Comparison of ENCODE assay signal across 8 cellular contexts in genomic region chrX:101550362-101550761, GRCh38. TPM values are rescaled to one million over a fixed set of nuclear protein-coding genes. Genes with fewer than 3 reads are reported as not detected.
DNase-seq lines count a peak whose midpoint lies in the region; ATAC-seq and TF ChIP-seq lines count a peak whose summit lies in the region.

TSS of gene ARMCX1 (plus strand) at chrX:101550547. CDS start at chrX:101552931, 2,384 bp downstream.

- peak; percentile 80 for ATAC-seq in RWPE2 (ENCODE audit: low read depth)
- ATAC-seq in GM21576 (IDR thresholded peaks at IDR 0.05; ENCODE audit: unreplicated experiment) = no peak

- DNase-seq in A172 (ENCODE audit: low spot score) (peak; percentile 27), GOT3 (lab: John Stamatoyannopoulos, UW) (peak; percentile 8), RWPE2 (ENCODE audit: low spot score) (no peak), cerebellum (ENCODE audit: low spot score) (peak; percentile 79), renal cortical epithelial cell (ENCODE audit: low read depth) (peak; percentile 14), NCI-H2029 treated with DMSO at 0.1 percent for 48 hours (lab: John Stamatoyannopoulos, UW) (no peak)

- H3K27ac ChIP-seq in RWPE2 (ENCODE audit: poor library complexity, severe bottlenecking) (peak within 1 kb of the TSS; percentile 20), iPS-20b (ENCODE audit: low read length) (peak within 1 kb of the TSS; percentile 47)

- H3K36me3 ChIP-seq in RWPE2 (ENCODE audit: low read depth) = no peaks in the 10 kb centered on the region
- H3K36me3 ChIP-seq in iPS-20b (ENCODE audit: insufficient read depth, low read depth, low read length) = peaks cover 9% of the 10 kb centered on the region; the same call in 1 of the 2 replicates

- H3K9ac ChIP-seq in iPS-20b (ENCODE audit: low read depth, low read length) = peak within 1 kb of the TSS; percentile 88

- no peak for TF ChIP-seq CTCF in RWPE2 (IDR thresholded peaks at IDR 0.05; ENCODE audit: poor library complexity, severe bottlenecking)

- H3K27me3 ChIP-seq in RWPE2 (ENCODE audit: insufficient read depth, poor library complexity, severe bottlenecking) (no peaks in the 10 kb centered on the region), iPS-20b (ENCODE audit: insufficient read depth, low read length) (no peaks in the 10 kb centered on the region)

- H3K4me1 ChIP-seq in RWPE2 (ENCODE audit: insufficient read depth, poor library complexity, severe bottlenecking) (no peaks in the 10 kb centered on the region), iPS-20b (ENCODE audit: insufficient read depth, low read length) (no peaks in the 10 kb centered on the region)

- H3K4me3 ChIP-seq in RWPE2 (ENCODE audit: severe bottlenecking) (peak within 1 kb of the TSS; percentile 34), iPS-20b (ENCODE audit: low read length) (peak within 1 kb of the TSS; percentile 81)

- H3K9me3 ChIP-seq in RWPE2 (ENCODE audit: severe bottlenecking) (no peaks in the 10 kb centered on the region), iPS-20b (ENCODE audit: insufficient read depth, low read depth, low read length) (no peaks in the 10 kb centered on the region)

RNA-seq across cellular contexts. Expression of gene ARMCX1, which starts in this region (rescaled TPM):
- total RNA-seq in A172 (2014; rRNA removed; shearing (Covaris generic)) = 8.0 and 11.2 TPM in 2 replicates
- total RNA-seq in cerebellum = 37.0 TPM
- total RNA-seq in renal cortical epithelial cell = 28.1 and 29.2 TPM in 2 replicates

Comparison
In these comparisons a context has a peak if more than half of its experiments do, and no peak if none do; other contexts are left out.
1. DNase-seq: peak in A172 (single experiment), GOT3 (single experiment), cerebellum (single experiment) and renal cortical epithelial cell (single experiment); none in RWPE2 (single experiment) and NCI-H2029 treated with DMSO at 0.1 percent for 48 hours (single experiment).